23 cellular contexts compared by ENCODE assay signal in genomic region chr5:124654418-124654817, GRCh38.
A peak's percentile ranks its signal among the peaks of the same experiment; 100 is the strongest.
DNase-seq lines count a peak whose midpoint lies in the region; ATAC-seq and TF ChIP-seq lines count a peak whose summit lies in the region.
"Had no signal": no experiment of that assay in that cellular context is flagged by ENCODE, and none has a peak within 500 bp of the region (broad histone marks: within the 10 kb centered on the region; RNA-seq: fewer than 3 reads in every experiment).

No MANE protein-coding gene starts in this region.

- peaks cover 93% of the 10 kb centered on the region for H3K4me1 ChIP-seq in cardiac muscle cell (ENCODE audit: low read depth)
- peaks cover 0 to 38% (median 17%) of the 10 kb centered on the region in 4 donors for H3K4me1 ChIP-seq in tibial artery

- no peak for DNase-seq in cardiac muscle cell (ENCODE audit: low read depth in 1 of 2, low spot score in 1 of 2)
- no peak for DNase-seq in left cardiac atrium
- DNase-seq in NCI-H69 (lab: John Stamatoyannopoulos, UW): peak; percentile 90
- peak; percentile 33 for DNase-seq in cerebellum (ENCODE audit: low spot score)
- no peak for DNase-seq in stimulated activated CD4-positive, alpha-beta T cell treated with anti-CD3 and anti-CD28 coated beads, Interleukin-12 subunit alpha, Interleukin-12 subunit beta, amount 100 ng/mL, for 4 hours
- no peak for DNase-seq in NCI-H1105 (lab: John Stamatoyannopoulos, UW)
- no peak for DNase-seq in NAMALWA (ENCODE audit: low spot score)
- no peak for DNase-seq in tibial artery
- DNase-seq: activated CD4-positive, alpha-beta T cell treated with anti-CD3 and anti-CD28 coated beads, Interleukin-2, amount 50 U/mL, for 4 hours; activated gamma-delta T cell treated with Interleukin-2 at 50 U/mL for 16 hours; activated T-cell treated with anti-CD3 and anti-CD28 coated beads for 4 hours; CD8-positive, alpha-beta memory T cell; NCI-H1048; NK-92 treated with Interleukin-12 subunit alpha and Interleukin-12 subunit beta, amount 100 ng/mL, for 24 hours; psoas muscle; Right ventricle myocardium superior; stimulated activated CD4-positive, alpha-beta T cell treated with anti-CD3 and anti-CD28 coated beads, Interleukin-4, amount 100 ng/mL, for 4 hours; T-helper 17 cell; WERI-Rb-1 had no signal

- H3K36me3 ChIP-seq in cardiac muscle cell (no peaks in the 10 kb centered on the region), tibial artery (no peaks in the 10 kb centered on the region)
- H3K36me3 ChIP-seq: gastroesophageal sphincter, vagina had no signal

- intact Hi-C loops in left cardiac atrium (cut with DNase I) (loop anchor here in 1 of 2 donors (10.0 kb wide), 1 partner anchor 250 kb away; no protein-coding TSS in a partner anchor), tibial artery (cut with DNase I; ENCODE audit: low total_unique reads) (no loop called here)

- no peaks in the 10 kb centered on the region for H3K27me3 ChIP-seq in cardiac muscle cell
- H3K27me3 ChIP-seq in tibial artery: no peaks in the 10 kb centered on the region
- H3K27me3 ChIP-seq: gastroesophageal sphincter, vagina had no signal

- H3K27ac ChIP-seq in cardiac muscle cell: peak overlapping the region; percentile 12
- H3K27ac ChIP-seq in tibial artery: no peak overlapping the region
- H3K27ac ChIP-seq: KMS-11, vagina, WERI-Rb-1 had no signal

- H3K4me3 ChIP-seq in cardiac muscle cell (no peak overlapping the region), tibial artery (no peak overlapping the region)
- H3K4me3 ChIP-seq: gastroesophageal sphincter, psoas muscle, smooth muscle cell, vagina had no signal

- H3K9me3 ChIP-seq in cardiac muscle cell (ENCODE audit: low read depth) (no peaks in the 10 kb centered on the region), tibial artery (no peaks in the 10 kb centered on the region)
- H3K9me3 ChIP-seq: gastroesophageal sphincter, psoas muscle, vagina had no signal

- TF ChIP-seq CTCF in cardiac muscle cell (IDR thresholded peaks at IDR 0.05; ENCODE audit: low read depth, low read length) (no peak), tibial artery (IDR thresholded peaks at IDR 0.05) (no peak)

- ATAC-seq in left cardiac atrium: no peak
- ATAC-seq: gastroesophageal sphincter, psoas muscle, T-helper 17 cell had no signal

Comparison
In these comparisons a context has a peak if more than half of its experiments do, and no peak if none do; other contexts are left out.
1. DNase-seq: peak in NCI-H69 (single experiment) and cerebellum (single experiment); none in cardiac muscle cell (0 of 2), left cardiac atrium (single experiment), stimulated activated CD4-positive, alpha-beta T cell treated with anti-CD3 and anti-CD28 coated beads, Interleukin-12 subunit alpha, Interleukin-12 subunit beta, amount 100 ng/mL, for 4 hours (single experiment), NCI-H1105 (single experiment), NAMALWA (single experiment) and tibial artery (0 of 2).